In genomic region chr4:11881364-11881763, GRCh38 we compare ENCODE assay signal across 22 cellular contexts.
"Had no signal": no experiment of that assay in that cellular context is flagged by ENCODE, and none has a peak within 500 bp of the region (broad histone marks: within the 10 kb centered on the region; RNA-seq: fewer than 3 reads in every experiment).

No MANE protein-coding gene starts in this region.

- H3K9me3 ChIP-seq: ovary, testis, thyroid gland, transverse colon, upper lobe of left lung, vagina had no signal

- H3K27me3 ChIP-seq: ovary, stomach, testis, thyroid gland, transverse colon, upper lobe of left lung, vagina had no signal

- DNase-seq: islet precursor cell; left ventricle myocardium inferior; mesendoderm; naive B cell; natural killer cell; nephron progenitor cell; ovary; right cardiac atrium; stimulated activated CD4-positive, alpha-beta T cell treated with anti-CD3 and anti-CD28 coated beads, Interleukin-12 subunit alpha, Interleukin-12 subunit beta, amount 100 ng/mL, for 4 hours; stimulated activated CD4-positive, alpha-beta T cell treated with anti-CD3 and anti-CD28 coated beads, Interleukin-15, amount 100 ng/mL, for 24 hours; stimulated activated CD4-positive, alpha-beta T cell treated with anti-CD3 and anti-CD28 coated beads, Interleukin-2, amount 100 ng/mL, for 24 hours; stimulated activated CD4-positive, alpha-beta T cell treated with anti-CD3 and anti-CD28 coated beads, Interleukin-4, amount 100 ng/mL, for 1 hour; stimulated activated naive B cell treated with anti-CD40 and anti-IgM and Interleukin-4, amounts not matched to agents 10 μg/mL and 1 μg/mL and 100 μg/mL, for 72 hours; stimulated activated naive CD8-positive, alpha-beta T cell treated with anti-CD3 and anti-CD28 coated beads, Interleukin-15, Interleukin-2, amounts not matched to agents 100 U/mL and 50 U/mL, for 24 hours; stomach; testis; thyroid gland; transverse colon had no signal

- H3K4me3 ChIP-seq: left ventricle myocardium inferior, lung, ovary, skin epidermis, stomach, testis, thyroid gland, transverse colon, upper lobe of left lung, vagina had no signal

- H3K36me3 ChIP-seq: left ventricle myocardium inferior, ovary, stomach, thyroid gland, transverse colon, upper lobe of left lung, vagina had no signal

- H3K27ac ChIP-seq: left ventricle myocardium inferior, ovary, skin epidermis, stomach, testis, thyroid gland, transverse colon, upper lobe of left lung, vagina had no signal
